ENCODE assay signal across 22 cellular contexts in the genomic region with DNA sequence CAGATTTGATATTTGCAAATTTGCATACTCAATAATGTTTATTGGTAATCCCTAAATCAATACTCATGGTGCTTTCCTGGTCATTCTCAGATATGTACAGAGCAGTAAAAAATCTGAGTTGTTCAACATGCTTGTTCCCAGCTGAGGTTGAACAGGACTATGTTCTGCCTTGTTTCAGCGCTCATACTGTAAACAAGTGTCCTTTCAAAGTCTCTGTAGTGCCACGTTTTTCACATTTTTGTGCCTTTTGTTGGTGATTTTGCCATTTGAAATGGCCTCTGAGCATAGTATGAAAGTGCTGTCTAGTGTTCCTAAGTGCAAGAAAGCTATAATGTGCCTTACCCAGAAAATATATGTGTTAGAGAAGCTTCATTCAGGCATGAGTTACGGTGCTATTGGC.
"Had no signal": no experiment of that assay in that cellular context is flagged by ENCODE, and none has a peak within 500 bp of the region (broad histone marks: within the 10 kb centered on the region; RNA-seq: fewer than 3 reads in every experiment).

No MANE protein-coding gene starts in this region.

- DNase-seq: colonic mucosa; cortex of kidney; dermis blood vessel endothelial cell; dorsolateral prefrontal cortex; effector CD4-positive, alpha-beta T cell; effector CD8-positive, alpha-beta T cell; effector memory CD4-positive, alpha-beta T cell; effector memory CD8-positive, alpha-beta T cell; endodermal cell; erythroblast; esophagus squamous epithelium; foreskin fibroblast; foreskin keratinocyte; foreskin melanocyte; gastrocnemius medialis; glutamatergic neuron; heart left ventricle; heart right ventricle had no signal

- H3K4me3 ChIP-seq: colonic mucosa, coronary artery, dorsolateral prefrontal cortex, esophagus muscularis mucosa, esophagus squamous epithelium, gastrocnemius medialis, gastroesophageal sphincter, heart left ventricle, heart right ventricle had no signal

- H3K27ac ChIP-seq: colonic mucosa, coronary artery, dorsolateral prefrontal cortex, epithelial cell of prostate, esophagus muscularis mucosa, esophagus squamous epithelium, foreskin keratinocyte, gastrocnemius medialis, gastroesophageal sphincter, heart left ventricle, heart right ventricle had no signal

- H3K4me1 ChIP-seq: colonic mucosa, esophagus muscularis mucosa, esophagus squamous epithelium, foreskin keratinocyte, gastrocnemius medialis, gastroesophageal sphincter, heart left ventricle, heart right ventricle had no signal

- H3K27me3 ChIP-seq: colonic mucosa, heart right ventricle had no signal

- H3K36me3 ChIP-seq: colonic mucosa, esophagus muscularis mucosa, esophagus squamous epithelium, gastrocnemius medialis, gastroesophageal sphincter, heart left ventricle, heart right ventricle had no signal
